In genomic region chr4:151760713-151761661, GRCh38 we compare ENCODE assay signal across 8 cellular contexts. TPM values are rescaled to one million over a fixed set of nuclear protein-coding genes. Genes with fewer than 3 reads are reported as not detected.
A peak's percentile ranks its signal among the peaks of the same experiment; 100 is the strongest.
DNase-seq lines count a peak whose midpoint lies in the region; TF ChIP-seq lines count a peak whose summit lies in the region.

Gene GATB (minus strand): TSS chr4:151761007. CDS start chr4:151760982, 25 bp downstream.

- H3K4me1 ChIP-seq in MM.1S (ENCODE audit: low read length): peaks cover 13% of the 10 kb centered on the region; the same call in 1 of the 2 replicates
- peaks cover 7 to 13% (median 10%) of the 10 kb centered on the region in 4 donors for H3K4me1 ChIP-seq in stomach

- H3K27me3 ChIP-seq in MM.1S (replicated peaks; ENCODE audit: insufficient read depth, low read length) (no peaks in the 10 kb centered on the region), neural cell (ENCODE audit: insufficient read depth, low read depth, low read length) (no peaks in the 10 kb centered on the region), stomach (no peaks in the 10 kb centered on the region)

- H3K9me2 ChIP-seq in MM.1S (replicated peaks; ENCODE audit: insufficient read depth, low read length): no peaks in the 10 kb centered on the region
- H3K9me2 ChIP-seq in neural cell (ENCODE audit: insufficient read depth, low read length): no peaks in the 10 kb centered on the region

- DNase-seq in GF-D8 (lab: John Stamatoyannopoulos, UW) (peak; percentile 88), HCEC 1CT (peak; percentile 92), MM.1S (peak; percentile 97), SIG-M5 (lab: John Stamatoyannopoulos, UW) (peak; percentile 80), activated gamma-delta T cell (lab: John Stamatoyannopoulos, UW) (peak; percentile 26), fibroblast of villous mesenchyme (ENCODE audit: low read depth) (peak; percentile 96), stomach (peak; percentile 93)

- H4K20me1 ChIP-seq in MM.1S (ENCODE audit: insufficient read depth, low read length) (no peaks in the 10 kb centered on the region), neural cell (ENCODE audit: insufficient read depth) (no peaks in the 10 kb centered on the region)

- peak in 1 of 4 donors; percentile 21 for TF ChIP-seq POLR2A in stomach (IDR thresholded peaks at IDR 0.05)

- H3K79me2 ChIP-seq in MM.1S (ENCODE audit: low read length) (peaks cover 7% of the 10 kb centered on the region), neural cell (replicated peaks; ENCODE audit: insufficient read depth, low read length) (no peaks in the 10 kb centered on the region)

- H3K9ac ChIP-seq in MM.1S (ENCODE audit: low read length) (peak within 1 kb of the TSS; percentile 69), neural cell (ENCODE audit: low read length) (peak within 1 kb of the TSS; percentile 70)

- intact Hi-C loops in stomach (cut with DNase I; ENCODE audit: low total_unique reads): no loop called here

- no peaks in the 10 kb centered on the region for H3F3A ChIP-seq in MM.1S (ENCODE audit: insufficient read depth, low read length)
- no peaks in the 10 kb centered on the region for H3F3A ChIP-seq in neural cell (ENCODE audit: insufficient read depth, low read length, poor library complexity, severe bottlenecking)

- H3K9me3 ChIP-seq in MM.1S (replicated peaks; ENCODE audit: insufficient read depth, low read length) (no peaks in the 10 kb centered on the region), neural cell (ENCODE audit: low read length) (no peaks in the 10 kb centered on the region), stomach (no peaks in the 10 kb centered on the region)

- TF ChIP-seq EP300 in neural cell (conservative IDR thresholded peaks at IDR 0.05; ENCODE audit: poor library complexity, severe bottlenecking) (peak; percentile 59), stomach (IDR thresholded peaks at IDR 0.05) (no peak)

- TF ChIP-seq RAD21 in neural cell (conservative IDR thresholded peaks at IDR 0.05): peak; percentile 65

- H3K4me2 ChIP-seq in MM.1S (ENCODE audit: low read depth, low read length) (peak within 1 kb of the TSS; percentile 83), neural cell (ENCODE audit: low read length) (peak within 1 kb of the TSS; percentile 86)

- peak; percentile 43 for TF ChIP-seq CTCF in MM.1S (IDR thresholded peaks at IDR 0.05; ENCODE audit: low read length)
- TF ChIP-seq CTCF in fibroblast of villous mesenchyme (IDR thresholded peaks at IDR 0.05; ENCODE audit: insufficient read depth, low read depth, low read length): peak; percentile 49
- peak; percentile 61 for TF ChIP-seq CTCF in neural cell (IDR thresholded peaks at IDR 0.05; ENCODE audit: poor library complexity, severe bottlenecking)
- TF ChIP-seq CTCF in stomach (IDR thresholded peaks at IDR 0.05): peak in 4 of 7 experiments; percentile 38 to 51 (median 43)

- H3K4me3 ChIP-seq in MM.1S (ENCODE audit: low read length) (peak within 1 kb of the TSS; percentile 95), fibroblast of villous mesenchyme (ENCODE audit: low read depth, low read length) (peak within 1 kb of the TSS; percentile 97), neural cell (ENCODE audit: low read length) (peak within 1 kb of the TSS; percentile 72), stomach (peak within 1 kb of the TSS; percentile 68 to 89 (median 86))

- H3K27ac ChIP-seq in MM.1S (ENCODE audit: low read length): peak within 1 kb of the TSS; percentile 4; the same call in 1 of the 2 replicates
- peak within 1 kb of the TSS; percentile 55 for H3K27ac ChIP-seq in neural cell (ENCODE audit: low read length)
- peak within 1 kb of the TSS; percentile 32 to 80 (median 71) for H3K27ac ChIP-seq in stomach

- H2AFZ ChIP-seq in MM.1S (ENCODE audit: low read length): peak within 1 kb of the TSS; percentile 95
- peak within 1 kb of the TSS; percentile 48 for H2AFZ ChIP-seq in neural cell (ENCODE audit: low read depth, low read length)

- 4 to 6% (median 5%) methylated on average over 35 of the region's 35 CpGs for WGBS in stomach, 5 donors

- H3K36me3 ChIP-seq in MM.1S (replicated peaks; ENCODE audit: insufficient read depth, low read length) (no peaks in the 10 kb centered on the region), neural cell (ENCODE audit: insufficient read depth, low read length) (no peaks in the 10 kb centered on the region), stomach (peaks cover 0 to 26% (median 15%) of the 10 kb centered on the region in 4 donors)

TF ChIP-seq in neural cell, 6 proteins besides CTCF, POLR2A, EP300 and RAD21:
- TF ChIP-seq SMC3 (conservative IDR thresholded peaks at IDR 0.05; ENCODE audit: poor library complexity) (peak; percentile 66), POLR2AphosphoS5 (IDR thresholded peaks at IDR 0.05) (peak; percentile 92), TAF1 (IDR thresholded peaks at IDR 0.05; ENCODE audit: low read depth) (peak; percentile 68), REST (IDR thresholded peaks at IDR 0.05; ENCODE audit: borderline replicate concordance) (peak; percentile 81), EZH2 (IDR thresholded peaks at IDR 0.05; ENCODE audit: borderline replicate concordance, insufficient read depth, low read length, poor library complexity, severe bottlenecking) (no peak), MXI1 (conservative IDR thresholded peaks at IDR 0.05; ENCODE audit: poor library complexity, severe bottlenecking) (peak; percentile 99)

RNA-seq across cellular contexts. Expression of gene GATB, which starts in this region (rescaled TPM):
- total RNA-seq in fibroblast of villous mesenchyme (14.5 and 15.5 TPM in 2 replicates), stomach (10 to 100 TPM in 4 of 5 donors, 1 to 10 TPM in 1; 1.8 to 32.2 (median 24.1) TPM)
- polyA plus RNA-seq in neural cell (15.3 and 18.8 TPM in 2 replicates), stomach (10 to 100 TPM; 10.8 to 20.7 (median 16.8) TPM)
- polyA minus RNA-seq in neural cell: 18.5 and 21.9 TPM in 2 replicates

Comparison
In these comparisons a context has a peak if more than half of its experiments do, and no peak if none do; other contexts are left out.
1. Peak in every context shown above with its lines: DNase-seq, H3K4me3 ChIP-seq and H3K27ac ChIP-seq.
2. DNase-seq: peak in every context shown above with its lines; median percentile 97 in MM.1S; 96 in fibroblast of villous mesenchyme; 93 in stomach; 92 in HCEC 1CT; 88 in GF-D8; 80 in SIG-M5; 26 in activated gamma-delta T cell.
3. H3K27ac ChIP-seq: peak in every context shown above with its lines; median percentile 71 in stomach; 55 in neural cell; 4 in MM.1S.